ENCODE assay signal across 8 cellular contexts in the genomic region with DNA sequence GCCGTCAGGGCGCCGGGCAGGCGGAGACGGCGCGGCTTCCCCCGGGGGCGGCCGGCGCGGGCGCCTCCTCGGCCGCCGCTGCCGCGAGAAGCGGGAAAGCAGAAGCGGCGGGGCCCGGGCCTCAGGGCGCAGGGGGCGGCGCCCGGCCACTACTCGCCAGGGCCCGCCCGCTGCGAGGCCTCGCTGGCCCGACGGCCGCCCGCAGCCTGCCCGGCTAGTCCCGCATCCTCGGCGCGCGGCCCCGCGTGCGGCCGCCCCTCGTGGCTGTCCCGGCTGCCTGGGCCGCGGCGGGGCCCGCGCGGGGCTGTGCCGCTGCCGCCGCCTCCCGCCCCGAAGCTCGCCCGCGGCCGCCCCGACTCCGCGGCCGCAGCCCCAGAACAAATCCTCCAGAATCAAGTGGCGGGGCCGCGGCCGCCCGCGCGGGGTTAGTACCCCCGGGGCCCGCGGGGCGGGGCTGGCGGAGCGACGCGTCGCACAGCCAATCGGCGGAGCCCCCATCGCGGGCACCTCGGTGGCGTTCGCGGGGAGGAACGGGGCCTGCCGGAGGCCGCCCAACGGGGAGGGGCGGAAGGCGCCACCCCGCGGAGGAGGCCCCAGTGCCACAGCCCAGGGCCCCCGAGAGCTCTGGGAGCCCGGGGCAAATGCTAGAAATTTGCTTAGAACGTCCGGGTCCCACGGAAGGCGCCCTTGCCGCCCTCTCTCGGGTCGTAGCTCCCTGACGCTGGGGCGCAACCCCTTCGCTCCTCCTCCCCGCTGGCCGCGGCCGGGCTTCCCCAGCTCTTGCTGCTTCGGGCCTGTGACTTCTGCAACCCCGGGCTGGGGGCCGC. TPM values are rescaled to one million over a fixed set of nuclear protein-coding genes. Genes with fewer than 3 reads are reported as not detected.
DNase-seq lines count a peak whose midpoint lies in the region; ATAC-seq and TF ChIP-seq lines count a peak whose summit lies in the region.

Gene RUNX3, minus strand, starts transcription at position 401 of the 827 bp plus-strand sequence. CDS start 408 bp downstream, outside the sequence.

- H3K27ac Mint-ChIP-seq in glutamatergic neuron (ENCODE audit: unreplicated experiment): no peak within 1 kb of the TSS

- DNase-seq in DMS153 (lab: John Stamatoyannopoulos, UW) (peak; percentile 70), RPMI8226 (peak; percentile 97), glutamatergic neuron (no peak)
- peak; percentile 90 for DNase-seq in activated effector memory CD4-positive, alpha-beta T cell treated with Interleukin-2 at 50 U/mL for 16 hours
- DNase-seq in stimulated activated CD4-positive, alpha-beta T cell treated with anti-CD3 and anti-CD28 coated beads, Interleukin-2, amount 100 ng/mL, for 24 hours: peak; percentile 90 to 93

- peak within 1 kb of the TSS; percentile 30 for H3K4me3 ChIP-seq in iPS-11a (ENCODE audit: low read depth, low read length)

- H3K9me3 Mint-ChIP-seq in glutamatergic neuron (ENCODE audit: unreplicated experiment): peaks cover 7% of the 10 kb centered on the region

- no peak within 1 kb of the TSS for H3K4me3 Mint-ChIP-seq in glutamatergic neuron (ENCODE audit: unreplicated experiment)

- no peak for TF ChIP-seq CTCF in glutamatergic neuron (IDR thresholded peaks at IDR 0.05; ENCODE audit: partially characterized antibody, unreplicated experiment)

- no peaks in the 10 kb centered on the region for H3K36me3 Mint-ChIP-seq in glutamatergic neuron (ENCODE audit: unreplicated experiment)

- H3K27me3 Mint-ChIP-seq in glutamatergic neuron (ENCODE audit: unreplicated experiment): peaks cover 32% of the 10 kb centered on the region

- no peaks in the 10 kb centered on the region for H3K4me1 Mint-ChIP-seq in glutamatergic neuron (ENCODE audit: low read depth, unreplicated experiment)

- ATAC-seq in GM19452 (IDR thresholded peaks at IDR 0.05; ENCODE audit: unreplicated experiment) (peak; percentile 58), HG03521 (IDR thresholded peaks at IDR 0.05; ENCODE audit: unreplicated experiment) (peak; percentile 68)

RNA-seq across cellular contexts. Expression of gene RUNX3, which starts in this region (rescaled TPM):
- total RNA-seq in glutamatergic neuron (ENCODE audit: unreplicated experiment): 0.15 TPM
